Comparison of ENCODE assay signal across 9 cellular contexts in the genomic region with DNA sequence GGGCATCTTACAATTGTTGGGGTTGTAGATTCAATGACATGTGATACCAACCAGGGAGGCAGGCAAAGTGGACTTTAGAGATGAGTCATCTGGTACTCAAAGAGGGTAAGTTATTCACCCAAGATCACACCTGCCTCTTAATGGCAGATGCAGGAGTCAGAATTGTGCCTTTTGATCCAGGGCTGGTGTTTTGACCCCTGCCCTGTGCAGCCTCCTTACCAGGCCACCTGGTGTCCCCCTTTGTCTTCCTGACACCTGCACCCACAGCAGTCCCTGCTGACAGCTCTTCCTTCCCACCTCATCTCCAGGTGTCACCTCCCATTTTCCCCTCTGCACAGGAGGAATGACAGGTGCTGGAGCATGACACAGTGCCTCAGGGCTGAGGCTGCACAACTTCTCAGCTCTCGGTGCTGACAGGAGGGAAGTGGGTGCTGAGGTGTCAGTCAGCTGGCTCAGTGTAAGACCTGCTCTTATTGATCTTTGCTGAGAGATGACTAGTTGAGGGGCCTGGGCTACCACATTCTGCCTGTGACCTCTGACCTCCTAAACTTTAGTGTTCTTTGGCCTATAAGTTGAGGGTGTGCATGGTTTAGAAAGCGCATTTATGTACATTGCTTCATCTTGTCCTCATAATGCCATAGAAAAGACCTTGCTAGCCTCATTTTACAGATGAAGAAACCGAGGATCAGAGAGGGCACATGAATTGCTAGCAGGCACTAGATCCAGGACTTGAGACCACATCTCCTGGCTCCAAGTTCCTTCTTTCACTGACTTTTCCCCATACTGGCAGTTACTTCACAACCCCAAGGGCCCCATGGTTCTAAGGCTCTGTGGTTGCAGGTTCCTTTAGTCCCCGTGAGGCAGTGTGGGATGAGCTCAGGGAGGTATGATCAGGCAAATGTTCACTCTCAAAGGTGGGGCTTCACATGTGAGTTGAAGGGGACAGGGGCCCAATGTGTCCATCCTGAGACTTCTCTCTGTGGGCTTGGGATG. TPM values are rescaled to one million over a fixed set of nuclear protein-coding genes. Genes with fewer than 3 reads are reported as not detected.
DNase-seq lines count a peak whose midpoint lies in the region; ATAC-seq and TF ChIP-seq lines count a peak whose summit lies in the region.
"Had no signal": no experiment of that assay in that cellular context is flagged by ENCODE, and none has a peak within 500 bp of the region (broad histone marks: within the 10 kb centered on the region; RNA-seq: fewer than 3 reads in every experiment).

No MANE protein-coding gene starts in this region.

- no peak overlapping the region for H3K27ac Mint-ChIP-seq in activated T-cell treated with anti-CD3 and anti-CD28 coated beads, Interleukin-2, amount 50 U/mL, for 72 hours

- H3K27ac ChIP-seq in gastroesophageal sphincter: no peak overlapping the region

- 100% methylated on average over 2 to 3 of the region's 4 CpGs for WGBS in gastroesophageal sphincter (ENCODE audit: low coverage in 1 of 2), 2 donors

- no peaks in the 10 kb centered on the region for H3K36me3 ChIP-seq in gastroesophageal sphincter

- no peaks in the 10 kb centered on the region for H3K4me1 ChIP-seq in gastroesophageal sphincter

- no peak overlapping the region for H3K4me3 ChIP-seq in gastroesophageal sphincter

- H3K9me3 Mint-ChIP-seq in activated T-cell treated with anti-CD3 and anti-CD28 coated beads, Interleukin-2, amount 50 U/mL, for 72 hours: no peaks in the 10 kb centered on the region
- no peaks in the 10 kb centered on the region for H3K9me3 Mint-ChIP-seq in activated T-cell treated with anti-CD3 and anti-CD28 coated beads, Interleukin-2, amount 50 U/mL, for 4 hours

- H3K27me3 ChIP-seq in gastroesophageal sphincter: no peaks in the 10 kb centered on the region

- DNase-seq in activated T-cell treated with anti-CD3 and anti-CD28 coated beads, Interleukin-2, amount 50 U/mL, for 72 hours: no peak
- no peak for DNase-seq in activated T-cell treated with anti-CD3 and anti-CD28 coated beads, Interleukin-2, amount 50 U/mL, for 4 hours
- DNase-seq in NCI-H2227 (lab: John Stamatoyannopoulos, UW; ENCODE audit: unreplicated experiment): peak; percentile 52
- DNase-seq in stimulated activated naive CD8-positive, alpha-beta T cell treated with anti-CD3 and anti-CD28 coated beads, Interleukin-15, Interleukin-2, amounts not matched to agents 100 U/mL and 50 U/mL, for 24 hours: no peak
- DNase-seq in NCI-H2029 (lab: John Stamatoyannopoulos, UW): no peak
- DNase-seq in middle frontal gyrus (ENCODE audit: extremely low spot score, low spot score): no peak

- TF ChIP-seq CTCF in gastroesophageal sphincter (IDR thresholded peaks at IDR 0.05): no peak

- no peaks in the 10 kb centered on the region for H3K36me3 Mint-ChIP-seq in activated T-cell treated with anti-CD3 and anti-CD28 coated beads, Interleukin-2, amount 50 U/mL, for 72 hours (ENCODE audit: insufficient read depth in 2 of 2)
- no peaks in the 10 kb centered on the region for H3K36me3 Mint-ChIP-seq in activated T-cell treated with anti-CD3 and anti-CD28 coated beads, Interleukin-2, amount 50 U/mL, for 4 hours (ENCODE audit: insufficient read depth)

- no peak for TF ChIP-seq POLR2A in gastroesophageal sphincter (IDR thresholded peaks at IDR 0.05)

- TF ChIP-seq EP300 in gastroesophageal sphincter (IDR thresholded peaks at IDR 0.05): no peak

- peak; percentile 47 to 52 for ATAC-seq in activated T-cell treated with anti-CD3 and anti-CD28 coated beads, Interleukin-2, amount 50 U/mL, for 72 hours (replicated peaks in 1 of 2)
- no peak for ATAC-seq in activated T-cell treated with anti-CD3 and anti-CD28 coated beads, Interleukin-2, amount 50 U/mL, for 4 hours
- ATAC-seq in HG02981 (IDR thresholded peaks at IDR 0.05; ENCODE audit: unreplicated experiment): peak; percentile 63
- ATAC-seq in stimulated activated naive CD8-positive, alpha-beta T cell treated with anti-CD3 and anti-CD28 coated beads, Interleukin-15, Interleukin-2, amounts not matched to agents 100 U/mL and 50 U/mL, for 24 hours: peak; percentile 32
- no peak for ATAC-seq in gastroesophageal sphincter

- no peak overlapping the region for H3K4me3 Mint-ChIP-seq in activated T-cell treated with anti-CD3 and anti-CD28 coated beads, Interleukin-2, amount 50 U/mL, for 72 hours
- no peak overlapping the region for H3K4me3 Mint-ChIP-seq in activated T-cell treated with anti-CD3 and anti-CD28 coated beads, Interleukin-2, amount 50 U/mL, for 4 hours

- H3K9me3 ChIP-seq in gastroesophageal sphincter: no peaks in the 10 kb centered on the region

- H3K4me1 Mint-ChIP-seq in activated T-cell treated with anti-CD3 and anti-CD28 coated beads, Interleukin-2, amount 50 U/mL, for 72 hours (ENCODE audit: low read depth): no peaks in the 10 kb centered on the region
- no peaks in the 10 kb centered on the region for H3K4me1 Mint-ChIP-seq in activated T-cell treated with anti-CD3 and anti-CD28 coated beads, Interleukin-2, amount 50 U/mL, for 4 hours (ENCODE audit: low read depth)

- H3K27me3 Mint-ChIP-seq in activated T-cell treated with anti-CD3 and anti-CD28 coated beads, Interleukin-2, amount 50 U/mL, for 72 hours (ENCODE audit: low read depth): peaks cover 27% of the 10 kb centered on the region
- H3K27me3 Mint-ChIP-seq in activated T-cell treated with anti-CD3 and anti-CD28 coated beads, Interleukin-2, amount 50 U/mL, for 4 hours (ENCODE audit: low read depth): peaks cover 9% of the 10 kb centered on the region

RNA-seq across cellular contexts. Expression of a gene that starts 31.3 kb away (rescaled TPM):
- under 1 TPM in 1 of 2 donors, not detected in 1; 0.02 TPM for total RNA-seq in activated T-cell treated with anti-CD3 and anti-CD28 coated beads, Interleukin-2, amount 50 U/mL, for 72 hours
- total RNA-seq in activated T-cell treated with anti-CD3 and anti-CD28 coated beads, Interleukin-2, amount 50 U/mL, for 4 hours: under 1 TPM in 1 of 3 donors, not detected in 2; 0.08 TPM
- total RNA-seq in gastroesophageal sphincter: under 1 TPM; 0.13 to 0.23 (median 0.16) TPM
- total RNA-seq: M059J had no signal

Comparison
In these comparisons a context has a peak if more than half of its experiments do, and no peak if none do; other contexts are left out.
1. ATAC-seq: peak in activated T-cell treated with anti-CD3 and anti-CD28 coated beads, Interleukin-2, amount 50 U/mL, for 72 hours (2 of 2), HG02981 (single experiment) and stimulated activated naive CD8-positive, alpha-beta T cell treated with anti-CD3 and anti-CD28 coated beads, Interleukin-15, Interleukin-2, amounts not matched to agents 100 U/mL and 50 U/mL, for 24 hours (single experiment); none in activated T-cell treated with anti-CD3 and anti-CD28 coated beads, Interleukin-2, amount 50 U/mL, for 4 hours (0 of 2) and gastroesophageal sphincter (single experiment).